1 cellular context compared by ENCODE assay signal in the genomic region with DNA sequence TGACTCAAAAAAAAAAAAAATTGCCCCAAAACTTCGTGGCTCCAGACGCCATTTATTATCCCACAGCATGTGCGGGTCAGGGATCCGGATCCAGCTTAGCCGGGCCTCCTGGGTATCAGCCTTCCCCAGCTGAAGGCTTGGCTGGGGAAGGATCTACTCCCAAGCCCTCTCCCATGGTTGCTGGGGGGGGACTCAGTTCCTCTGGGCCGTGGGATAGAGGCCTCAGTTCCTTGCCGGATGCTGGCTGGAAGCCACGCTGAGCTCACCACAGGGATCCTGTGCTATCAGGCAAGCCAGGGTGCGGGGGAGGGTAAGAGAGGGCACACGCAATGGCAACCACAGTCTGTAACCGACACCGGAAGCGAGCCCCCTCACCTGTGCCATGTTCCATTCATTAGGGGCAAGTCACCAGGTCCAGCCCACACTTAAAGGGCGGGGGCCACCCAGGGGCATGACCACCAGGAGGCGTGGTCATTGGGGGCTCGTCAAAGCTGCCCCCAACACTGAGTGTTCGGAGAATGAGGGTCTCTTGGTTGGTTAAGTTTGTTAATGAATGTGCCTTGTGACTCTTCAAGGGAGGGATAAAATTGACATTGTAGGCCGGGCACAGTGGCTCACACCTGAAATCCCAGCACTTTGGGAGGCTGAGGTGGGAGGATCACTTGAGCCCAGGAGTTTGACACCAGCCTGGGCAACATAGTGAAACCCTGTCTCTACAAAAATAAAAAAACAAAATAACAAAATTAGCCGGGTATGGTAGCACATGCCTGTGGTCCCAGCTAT.
TF ChIP-seq lines count a peak whose summit lies in the region.

No MANE protein-coding gene starts in this region.

TF ChIP-seq in K562, 482 proteins besides CTCF, POLR2A, EP300 and RAD21 (continued from another document):
- TF ChIP-seq, protein P1, sequence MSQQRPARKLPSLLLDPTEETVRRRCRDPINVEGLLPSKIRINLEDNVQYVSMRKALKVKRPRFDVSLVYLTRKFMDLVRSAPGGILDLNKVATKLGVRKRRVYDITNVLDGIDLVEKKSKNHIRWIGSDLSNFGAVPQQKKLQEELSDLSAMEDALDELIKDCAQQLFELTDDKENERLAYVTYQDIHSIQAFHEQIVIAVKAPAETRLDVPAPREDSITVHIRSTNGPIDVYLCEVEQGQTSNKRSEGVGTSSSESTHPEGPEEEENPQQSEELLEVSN (IDR thresholded peaks at IDR 0.05; ENCODE audit: borderline replicate concordance in 1 of 2, extremely low read depth in 1 of 2, insufficient read depth in 1 of 2, insufficient read length in 1 of 2, low read depth in 1 of 2, low read length in 1 of 2, poor library complexity in 1 of 2, severe bottlenecking in 1 of 2) = peak in 1 of 2 experiments; percentile 20
- TF ChIP-seq ZFP1 (CRISPR knock-in tag; IDR thresholded peaks at IDR 0.05) (peak; percentile 47; the same call in 1 of the 2 replicates), TCF3 (CRISPR knock-in tag; IDR thresholded peaks at IDR 0.05) (peak; percentile 97), COPS2 (conservative IDR thresholded peaks at IDR 0.05) (no peak), MTA3 (IDR thresholded peaks at IDR 0.05; ENCODE audit: borderline replicate concordance) (peak; percentile 96), MEF2D (tag; conservative IDR thresholded peaks at IDR 0.05; ENCODE audit: low read depth) (peak; percentile 58; the same call in 1 of the 2 replicates), POLR2B (IDR thresholded peaks at IDR 0.05; ENCODE audit: low read depth, partially characterized antibody) (no peak), CREB1 (IDR thresholded peaks at IDR 0.05) (peak; percentile 60; the same call in 1 of the 2 replicates), CREB1 (CRISPR knock-in tag; IDR thresholded peaks at IDR 0.05) (no peak), KAT2B (IDR thresholded peaks at IDR 0.05; ENCODE audit: low read depth, low read length) (no peak), ZNF644 (tag; IDR thresholded peaks at IDR 0.05; ENCODE audit: low read depth) (peak; percentile 77; the same call in 1 of the 2 replicates), SMAD4 (CRISPR knock-in tag; conservative IDR thresholded peaks at IDR 0.05) (peak; percentile 95), FIP1L1 (IDR thresholded peaks at IDR 0.05; ENCODE audit: low read depth, low read length, poor library complexity, severe bottlenecking) (no peak), ZNF239 (CRISPR knock-in tag; IDR thresholded peaks at IDR 0.05) (peak; percentile 34; the same call in 1 of the 2 replicates), RBBP5 (IDR thresholded peaks at IDR 0.05; ENCODE audit: borderline replicate concordance, insufficient read depth, low read length, poor library complexity, severe bottlenecking) (peak; percentile 51), ETV6 (IDR thresholded peaks at IDR 0.05; ENCODE audit: borderline replicate concordance in 1 of 2, low read depth in 2 of 2, low read length in 1 of 2) (peak in 1 of 2 experiments; percentile 42; a peak in 1 of 4 replicates), ETV6 (CRISPR knock-in tag; IDR thresholded peaks at IDR 0.05; ENCODE audit: borderline replicate concordance) (no peak), DIDO1 (tag; IDR thresholded peaks at IDR 0.05; ENCODE audit: low read depth) (no peak), MTA2 (IDR thresholded peaks at IDR 0.05; ENCODE audit: low read depth) (peak; percentile 84), GABPA (tag; conservative IDR thresholded peaks at IDR 0.05; ENCODE audit: low read depth) (peak; percentile 70), NEUROD1 (IDR thresholded peaks at IDR 0.05; ENCODE audit: borderline replicate concordance, low read depth, low read length, partially characterized antibody) (peak; percentile 83), ZNF766 (CRISPR knock-in tag; conservative IDR thresholded peaks at IDR 0.05) (peak; percentile 59; the same call in 1 of the 2 replicates), FOXA1 (IDR thresholded peaks at IDR 0.05; ENCODE audit: borderline replicate concordance) (no peak), TARDBP (IDR thresholded peaks at IDR 0.05) (0 out of 2 replicates have a peak, but pooled peaks have one; percentile 64), ZNF133 (CRISPR knock-in tag; IDR thresholded peaks at IDR 0.05) (no peak), ZSCAN29 (IDR thresholded peaks at IDR 0.05) (no peak), GTF2A2 (tag; IDR thresholded peaks at IDR 0.05) (0 out of 2 replicates have a peak, but pooled peaks have one; percentile 41), PYGO2 (tag; IDR thresholded peaks at IDR 0.05) (peak; percentile 59; the same call in 1 of the 2 replicates)
- TF ChIP-seq, protein P2, sequence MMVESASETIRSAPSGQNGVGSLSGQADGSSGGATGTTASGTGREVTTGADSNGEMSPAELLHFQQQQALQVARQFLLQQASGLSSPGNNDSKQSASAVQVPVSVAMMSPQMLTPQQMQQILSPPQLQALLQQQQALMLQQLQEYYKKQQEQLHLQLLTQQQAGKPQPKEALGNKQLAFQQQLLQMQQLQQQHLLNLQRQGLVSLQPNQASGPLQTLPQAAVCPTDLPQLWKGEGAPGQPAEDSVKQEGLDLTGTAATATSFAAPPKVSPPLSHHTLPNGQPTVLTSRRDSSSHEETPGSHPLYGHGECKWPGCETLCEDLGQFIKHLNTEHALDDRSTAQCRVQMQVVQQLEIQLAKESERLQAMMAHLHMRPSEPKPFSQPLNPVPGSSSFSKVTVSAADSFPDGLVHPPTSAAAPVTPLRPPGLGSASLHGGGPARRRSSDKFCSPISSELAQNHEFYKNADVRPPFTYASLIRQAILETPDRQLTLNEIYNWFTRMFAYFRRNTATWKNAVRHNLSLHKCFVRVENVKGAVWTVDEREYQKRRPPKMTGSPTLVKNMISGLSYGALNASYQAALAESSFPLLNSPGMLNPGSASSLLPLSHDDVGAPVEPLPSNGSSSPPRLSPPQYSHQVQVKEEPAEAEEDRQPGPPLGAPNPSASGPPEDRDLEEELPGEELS (CRISPR knock-in tag; IDR thresholded peaks at IDR 0.05; ENCODE audit: borderline replicate concordance) = no peak
- TF ChIP-seq, protein P3, sequence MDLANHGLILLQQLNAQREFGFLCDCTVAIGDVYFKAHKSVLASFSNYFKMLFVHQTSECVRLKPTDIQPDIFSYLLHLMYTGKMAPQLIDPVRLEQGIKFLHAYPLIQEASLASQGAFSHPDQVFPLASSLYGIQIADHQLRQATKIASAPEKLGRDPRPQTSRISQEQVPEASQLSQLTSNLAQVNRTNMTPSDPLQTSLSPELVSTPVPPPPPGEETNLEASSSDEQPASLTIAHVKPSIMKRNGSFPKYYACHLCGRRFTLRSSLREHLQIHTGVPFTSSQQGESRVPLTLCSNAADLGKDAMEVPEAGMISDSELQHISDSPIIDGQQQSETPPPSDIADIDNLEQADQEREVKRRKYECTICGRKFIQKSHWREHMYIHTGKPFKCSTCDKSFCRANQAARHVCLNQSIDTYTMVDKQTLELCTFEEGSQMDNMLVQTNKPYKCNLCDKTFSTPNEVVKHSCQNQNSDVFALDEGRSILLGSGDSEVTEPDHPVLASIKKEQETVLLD (IDR thresholded peaks at IDR 0.05) = peak; percentile 92
- TF ChIP-seq, protein P4, sequence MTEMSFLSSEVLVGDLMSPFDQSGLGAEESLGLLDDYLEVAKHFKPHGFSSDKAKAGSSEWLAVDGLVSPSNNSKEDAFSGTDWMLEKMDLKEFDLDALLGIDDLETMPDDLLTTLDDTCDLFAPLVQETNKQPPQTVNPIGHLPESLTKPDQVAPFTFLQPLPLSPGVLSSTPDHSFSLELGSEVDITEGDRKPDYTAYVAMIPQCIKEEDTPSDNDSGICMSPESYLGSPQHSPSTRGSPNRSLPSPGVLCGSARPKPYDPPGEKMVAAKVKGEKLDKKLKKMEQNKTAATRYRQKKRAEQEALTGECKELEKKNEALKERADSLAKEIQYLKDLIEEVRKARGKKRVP (CRISPR knock-in tag; IDR thresholded peaks at IDR 0.05) = 0 out of 2 replicates have a peak, but pooled peaks have one; percentile 32
- TF ChIP-seq, protein P5, sequence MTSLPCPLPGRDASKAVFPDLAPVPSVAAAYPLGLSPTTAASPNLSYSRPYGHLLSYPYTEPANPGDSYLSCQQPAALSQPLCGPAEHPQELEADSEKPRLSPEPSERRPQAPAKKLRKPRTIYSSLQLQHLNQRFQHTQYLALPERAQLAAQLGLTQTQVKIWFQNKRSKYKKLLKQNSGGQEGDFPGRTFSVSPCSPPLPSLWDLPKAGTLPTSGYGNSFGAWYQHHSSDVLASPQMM (CRISPR knock-in tag; IDR thresholded peaks at IDR 0.05) = no peak
- TF ChIP-seq, protein P6, sequence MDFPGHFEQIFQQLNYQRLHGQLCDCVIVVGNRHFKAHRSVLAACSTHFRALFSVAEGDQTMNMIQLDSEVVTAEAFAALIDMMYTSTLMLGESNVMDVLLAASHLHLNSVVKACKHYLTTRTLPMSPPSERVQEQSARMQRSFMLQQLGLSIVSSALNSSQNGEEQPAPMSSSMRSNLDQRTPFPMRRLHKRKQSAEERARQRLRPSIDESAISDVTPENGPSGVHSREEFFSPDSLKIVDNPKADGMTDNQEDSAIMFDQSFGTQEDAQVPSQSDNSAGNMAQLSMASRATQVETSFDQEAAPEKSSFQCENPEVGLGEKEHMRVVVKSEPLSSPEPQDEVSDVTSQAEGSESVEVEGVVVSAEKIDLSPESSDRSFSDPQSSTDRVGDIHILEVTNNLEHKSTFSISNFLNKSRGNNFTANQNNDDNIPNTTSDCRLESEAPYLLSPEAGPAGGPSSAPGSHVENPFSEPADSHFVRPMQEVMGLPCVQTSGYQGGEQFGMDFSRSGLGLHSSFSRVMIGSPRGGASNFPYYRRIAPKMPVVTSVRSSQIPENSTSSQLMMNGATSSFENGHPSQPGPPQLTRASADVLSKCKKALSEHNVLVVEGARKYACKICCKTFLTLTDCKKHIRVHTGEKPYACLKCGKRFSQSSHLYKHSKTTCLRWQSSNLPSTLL (IDR thresholded peaks at IDR 0.05) = peak; percentile 54; the same call in 1 of the 2 replicates
- TF ChIP-seq, protein P7, sequence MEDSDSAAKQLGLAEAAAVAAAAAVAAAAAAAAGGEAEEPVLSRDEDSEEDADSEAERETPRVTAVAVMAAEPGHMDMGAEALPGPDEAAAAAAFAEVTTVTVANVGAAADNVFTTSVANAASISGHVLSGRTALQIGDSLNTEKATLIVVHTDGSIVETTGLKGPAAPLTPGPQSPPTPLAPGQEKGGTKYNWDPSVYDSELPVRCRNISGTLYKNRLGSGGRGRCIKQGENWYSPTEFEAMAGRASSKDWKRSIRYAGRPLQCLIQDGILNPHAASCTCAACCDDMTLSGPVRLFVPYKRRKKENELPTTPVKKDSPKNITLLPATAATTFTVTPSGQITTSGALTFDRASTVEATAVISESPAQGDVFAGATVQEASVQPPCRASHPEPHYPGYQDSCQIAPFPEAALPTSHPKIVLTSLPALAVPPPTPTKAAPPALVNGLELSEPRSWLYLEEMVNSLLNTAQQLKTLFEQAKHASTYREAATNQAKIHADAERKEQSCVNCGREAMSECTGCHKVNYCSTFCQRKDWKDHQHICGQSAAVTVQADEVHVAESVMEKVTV (CRISPR knock-in tag; IDR thresholded peaks at IDR 0.05) = 0 out of 2 replicates have a peak, but pooled peaks have one; percentile 33
- TF ChIP-seq, protein P8, sequence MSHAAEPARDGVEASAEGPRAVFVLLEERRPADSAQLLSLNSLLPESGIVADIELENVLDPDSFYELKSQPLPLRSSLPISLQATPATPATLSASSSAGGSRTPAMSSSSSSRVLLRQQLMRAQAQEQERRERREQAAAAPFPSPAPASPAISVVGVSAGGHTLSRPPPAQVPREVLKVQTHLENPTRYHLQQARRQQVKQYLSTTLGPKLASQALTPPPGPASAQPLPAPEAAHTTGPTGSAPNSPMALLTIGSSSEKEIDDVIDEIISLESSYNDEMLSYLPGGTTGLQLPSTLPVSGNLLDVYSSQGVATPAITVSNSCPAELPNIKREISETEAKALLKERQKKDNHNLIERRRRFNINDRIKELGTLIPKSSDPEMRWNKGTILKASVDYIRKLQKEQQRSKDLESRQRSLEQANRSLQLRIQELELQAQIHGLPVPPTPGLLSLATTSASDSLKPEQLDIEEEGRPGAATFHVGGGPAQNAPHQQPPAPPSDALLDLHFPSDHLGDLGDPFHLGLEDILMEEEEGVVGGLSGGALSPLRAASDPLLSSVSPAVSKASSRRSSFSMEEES (CRISPR knock-in tag; IDR thresholded peaks at IDR 0.05) = 0 out of 2 replicates have a peak, but pooled peaks have one; percentile 1
- TF ChIP-seq, protein P9, sequence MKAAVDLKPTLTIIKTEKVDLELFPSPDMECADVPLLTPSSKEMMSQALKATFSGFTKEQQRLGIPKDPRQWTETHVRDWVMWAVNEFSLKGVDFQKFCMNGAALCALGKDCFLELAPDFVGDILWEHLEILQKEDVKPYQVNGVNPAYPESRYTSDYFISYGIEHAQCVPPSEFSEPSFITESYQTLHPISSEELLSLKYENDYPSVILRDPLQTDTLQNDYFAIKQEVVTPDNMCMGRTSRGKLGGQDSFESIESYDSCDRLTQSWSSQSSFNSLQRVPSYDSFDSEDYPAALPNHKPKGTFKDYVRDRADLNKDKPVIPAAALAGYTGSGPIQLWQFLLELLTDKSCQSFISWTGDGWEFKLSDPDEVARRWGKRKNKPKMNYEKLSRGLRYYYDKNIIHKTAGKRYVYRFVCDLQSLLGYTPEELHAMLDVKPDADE (conservative IDR thresholded peaks at IDR 0.05; ENCODE audit: control insufficient read depth, low read depth, low read length) = peak; percentile 93
- TF ChIP-seq, protein P10, sequence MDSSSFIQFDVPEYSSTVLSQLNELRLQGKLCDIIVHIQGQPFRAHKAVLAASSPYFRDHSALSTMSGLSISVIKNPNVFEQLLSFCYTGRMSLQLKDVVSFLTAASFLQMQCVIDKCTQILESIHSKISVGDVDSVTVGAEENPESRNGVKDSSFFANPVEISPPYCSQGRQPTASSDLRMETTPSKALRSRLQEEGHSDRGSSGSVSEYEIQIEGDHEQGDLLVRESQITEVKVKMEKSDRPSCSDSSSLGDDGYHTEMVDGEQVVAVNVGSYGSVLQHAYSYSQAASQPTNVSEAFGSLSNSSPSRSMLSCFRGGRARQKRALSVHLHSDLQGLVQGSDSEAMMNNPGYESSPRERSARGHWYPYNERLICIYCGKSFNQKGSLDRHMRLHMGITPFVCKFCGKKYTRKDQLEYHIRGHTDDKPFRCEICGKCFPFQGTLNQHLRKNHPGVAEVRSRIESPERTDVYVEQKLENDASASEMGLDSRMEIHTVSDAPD (CRISPR knock-in tag; IDR thresholded peaks at IDR 0.05) = peak; percentile 54; the same call in 1 of the 2 replicates
